ENCODE assay signal across 1 cellular context in the genomic region with DNA sequence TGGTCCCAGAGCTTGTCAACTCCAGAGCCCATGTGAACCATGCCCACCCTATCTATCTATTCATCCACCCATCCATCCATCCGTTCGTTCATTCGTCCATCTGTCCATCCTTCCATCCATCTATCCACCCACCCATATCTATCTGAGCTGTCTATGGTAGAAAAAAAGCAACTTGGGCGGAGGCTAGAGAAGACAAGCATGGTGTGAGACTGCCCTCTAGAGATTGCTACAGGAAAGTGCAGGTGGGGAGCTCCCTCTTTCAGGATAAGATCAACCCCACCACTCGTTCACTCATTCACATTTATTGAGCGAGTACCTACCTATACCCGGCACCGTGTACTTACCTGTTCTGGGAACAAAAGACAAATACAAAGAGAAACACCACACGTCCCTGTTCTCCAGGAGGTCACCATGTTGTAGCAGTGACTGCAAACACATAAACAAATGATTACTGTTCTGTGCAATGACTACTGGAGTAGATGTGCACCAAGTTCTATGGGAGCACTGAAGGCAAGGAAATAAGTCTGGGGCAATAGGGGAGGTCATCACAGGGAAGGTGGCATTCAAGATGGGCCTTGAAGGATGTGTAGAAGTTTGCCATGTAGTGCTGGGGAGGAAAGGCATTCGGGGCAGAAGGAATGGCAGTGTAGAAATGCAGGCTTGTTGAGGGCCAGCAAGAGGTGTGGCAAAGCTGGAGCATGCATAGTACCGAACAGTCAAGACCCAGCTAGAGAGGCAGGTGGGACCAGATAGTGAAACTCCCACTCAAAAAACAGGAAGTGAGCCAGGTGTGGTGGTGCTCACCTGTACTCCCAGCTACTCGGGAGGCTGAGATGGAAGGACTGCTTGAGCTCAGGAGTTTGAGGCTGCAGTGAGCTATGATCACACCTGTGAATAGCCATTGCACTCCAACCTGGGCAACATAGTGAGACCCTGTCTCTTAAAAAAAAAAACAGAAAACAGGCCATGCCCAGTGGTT.
TF ChIP-seq lines count a peak whose summit lies in the region.

No MANE protein-coding gene starts in this region.

TF ChIP-seq in HEK293, 187 proteins besides CTCF, POLR2A, EP300 and RAD21 (continued from another document):
- TF ChIP-seq, protein P1, sequence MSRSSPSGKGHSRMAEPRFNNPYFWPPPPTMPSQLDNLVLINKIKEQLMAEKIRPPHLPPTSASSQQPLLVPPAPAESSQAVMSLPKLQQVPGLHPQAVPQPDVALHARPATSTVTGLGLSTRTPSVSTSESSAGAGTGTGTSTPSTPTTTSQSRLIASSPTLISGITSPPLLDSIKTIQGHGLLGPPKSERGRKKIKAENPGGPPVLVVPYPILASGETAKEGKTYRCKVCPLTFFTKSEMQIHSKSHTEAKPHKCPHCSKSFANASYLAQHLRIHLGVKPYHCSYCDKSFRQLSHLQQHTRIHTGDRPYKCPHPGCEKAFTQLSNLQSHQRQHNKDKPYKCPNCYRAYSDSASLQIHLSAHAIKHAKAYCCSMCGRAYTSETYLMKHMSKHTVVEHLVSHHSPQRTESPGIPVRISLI (tag by site-specific recombination; IDR thresholded peaks at IDR 0.05), result peak; percentile 92
- peak; percentile 86 for TF ChIP-seq ZBTB17 (tag by site-specific recombination; IDR thresholded peaks at IDR 0.05)
- no peak for TF ChIP-seq ZNF777 (tag by site-specific recombination; IDR thresholded peaks at IDR 0.05; ENCODE audit: borderline replicate concordance)
